ENCODE assay signal across 8 cellular contexts in genomic region chr2:9782197-9782719, GRCh38.
DNase-seq lines count a peak whose midpoint lies in the region; ATAC-seq, FAIRE-seq and TF ChIP-seq lines count a peak whose summit lies in the region.

No MANE protein-coding gene starts in this region.

- TF ChIP-seq POLR2A in gastroesophageal sphincter (IDR thresholded peaks at IDR 0.05), result no peak

- no peak for TF ChIP-seq CTCF in gastroesophageal sphincter (IDR thresholded peaks at IDR 0.05)
- no peak for TF ChIP-seq CTCF in D721Med (IDR thresholded peaks at IDR 0.05; ENCODE audit: insufficient read depth, missing control alignments)

- H3K9me3 ChIP-seq in gastroesophageal sphincter, result no peaks in the 10 kb centered on the region

- H3K27me3 ChIP-seq in gastroesophageal sphincter, result no peaks in the 10 kb centered on the region

- H3K27ac ChIP-seq in gastroesophageal sphincter, result no peak overlapping the region

- no peak for TF ChIP-seq EP300 in gastroesophageal sphincter (IDR thresholded peaks at IDR 0.05)

- no peak for FAIRE-seq in D721Med (lab: Jason Lieb, UNC)

- H3K4me1 ChIP-seq in gastroesophageal sphincter, result no peaks in the 10 kb centered on the region

- H3K27me3 Mint-ChIP-seq in central memory CD8-positive, alpha-beta T cell, result no peaks in the 10 kb centered on the region

- peak; percentile 83 for ATAC-seq in central memory CD8-positive, alpha-beta T cell (replicated peaks; ENCODE audit: extremely low read depth, poor library complexity, severe bottlenecking)
- ATAC-seq in gastroesophageal sphincter (no peak), GM18858 (IDR thresholded peaks at IDR 0.05; ENCODE audit: unreplicated experiment) (no peak), Right ventricle myocardium inferior (no peak)

- intact Hi-C loops in Right ventricle myocardium inferior (cut with DNase I), result no loop called here

- no peaks in the 10 kb centered on the region for H3K36me3 ChIP-seq in gastroesophageal sphincter

- peaks cover 38% of the 10 kb centered on the region for H3K4me1 Mint-ChIP-seq in central memory CD8-positive, alpha-beta T cell

- no peak overlapping the region for H3K4me3 ChIP-seq in gastroesophageal sphincter

- peak overlapping the region; percentile 75 for H3K27ac Mint-ChIP-seq in central memory CD8-positive, alpha-beta T cell (ENCODE audit: low read depth)

- peak; percentile 78 for DNase-seq in HT-29 (ENCODE audit: low spot score)
- DNase-seq in activated CD4-positive, alpha-beta T cell treated with anti-CD3 and anti-CD28 coated beads for 1 hour, result peak; percentile 61
- DNase-seq in central memory CD8-positive, alpha-beta T cell (ENCODE audit: low spot score in 2 of 2), result peak in 1 of 2 donors; percentile 46
- DNase-seq in stimulated activated CD4-positive, alpha-beta T cell treated with anti-CD3 and anti-CD28 coated beads, Interleukin-2, amount 100 ng/mL, for 48 hours, result peak; percentile 55 to 68
- no peak for DNase-seq in D721Med (ENCODE audit: insufficient read length, low spot score)
- DNase-seq in Right ventricle myocardium inferior (ENCODE audit: missing footprints), result no peak

- WGBS in gastroesophageal sphincter (ENCODE audit: low coverage in 1 of 2), 2 donors, result 46 to 60% methylated on average over 2 to 8 of the region's 8 CpGs

- no peaks in the 10 kb centered on the region for H3K9me3 Mint-ChIP-seq in central memory CD8-positive, alpha-beta T cell

- peaks cover 6% of the 10 kb centered on the region for H3K36me3 Mint-ChIP-seq in central memory CD8-positive, alpha-beta T cell (ENCODE audit: insufficient read depth)

- peak overlapping the region; percentile 10 for H3K4me3 Mint-ChIP-seq in central memory CD8-positive, alpha-beta T cell

Comparison
In these comparisons a context has a peak if more than half of its experiments do, and no peak if none do; other contexts are left out.
1. DNase-seq: peak in HT-29 (single experiment), activated CD4-positive, alpha-beta T cell treated with anti-CD3 and anti-CD28 coated beads for 1 hour (single experiment) and stimulated activated CD4-positive, alpha-beta T cell treated with anti-CD3 and anti-CD28 coated beads, Interleukin-2, amount 100 ng/mL, for 48 hours (2 of 2); none in D721Med (single experiment) and Right ventricle myocardium inferior (single experiment).